Comparison of ENCODE assay signal across 8 cellular contexts in the genomic region with DNA sequence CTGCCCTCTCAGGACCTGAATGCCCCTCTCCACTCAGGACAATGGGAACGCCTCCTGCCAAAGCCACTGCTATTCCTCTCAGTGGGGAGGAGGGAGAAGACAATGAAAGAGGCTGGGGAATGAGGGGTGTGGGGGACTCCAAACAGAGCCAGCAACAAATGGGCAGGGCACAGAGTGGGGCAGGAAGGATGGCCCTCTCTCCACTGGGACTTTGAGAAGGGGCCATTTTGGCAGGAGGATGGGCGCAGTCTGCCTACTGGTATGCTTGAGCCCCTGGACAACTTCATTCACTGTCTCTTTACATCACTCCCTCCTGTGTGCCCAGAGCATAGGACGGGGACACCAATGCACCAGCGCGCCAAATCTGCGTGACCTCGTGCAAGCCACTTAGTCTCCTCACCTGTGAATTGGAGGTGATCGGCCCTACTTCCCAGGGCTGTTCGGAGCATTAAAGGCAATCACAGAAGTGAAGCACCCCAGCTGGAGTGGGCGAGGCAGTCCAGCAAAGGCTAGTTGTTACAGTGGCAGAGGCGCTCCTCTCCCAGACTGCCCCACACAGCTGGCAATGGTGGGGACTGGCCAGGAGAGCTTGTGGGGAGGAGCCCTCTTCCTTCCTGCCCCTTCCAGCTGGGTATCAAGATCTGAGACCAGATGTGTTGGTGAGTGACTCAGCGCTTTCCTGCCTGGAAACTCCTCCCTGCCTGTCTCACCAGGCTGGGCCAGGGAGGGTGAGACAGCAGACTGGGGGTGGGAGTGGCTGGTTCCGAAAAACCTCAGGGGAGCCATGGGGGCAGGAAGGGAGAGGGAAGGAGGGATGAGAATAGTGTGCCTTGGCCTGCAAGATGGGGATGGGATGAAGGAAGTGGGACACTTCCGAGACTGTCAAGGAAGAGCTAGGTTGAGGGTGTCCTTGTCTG. TPM values are rescaled to one million over a fixed set of nuclear protein-coding genes. Genes with fewer than 3 reads are reported as not detected.
DNase-seq lines count a peak whose midpoint lies in the region; ATAC-seq lines count a peak whose summit lies in the region.

No MANE protein-coding gene starts in this region.

- DNase-seq in COLO829 (ENCODE audit: low spot score) (peak; percentile 60), KG1 (lab: John Stamatoyannopoulos, UW) (peak; percentile 28), glomerular endothelial cell (ENCODE audit: extremely low read depth, low read depth, low spot score) (peak; percentile 39), smooth muscle cell of the brain vasculature (ENCODE audit: low read depth, low spot score) (peak; percentile 69)
- DNase-seq in activated CD4-positive, alpha-beta T cell treated with anti-CD3 and anti-CD28 coated beads for 48 hours = peak; percentile 38

- ATAC-seq in GM18909 (IDR thresholded peaks at IDR 0.05; ENCODE audit: poor library complexity, unreplicated experiment) (no peak), GM21367 (IDR thresholded peaks at IDR 0.05; ENCODE audit: unreplicated experiment) (no peak), HG03520 (IDR thresholded peaks at IDR 0.05; ENCODE audit: unreplicated experiment) (no peak)

RNA-seq across cellular contexts. Expression of a gene that starts 22.4 kb away (rescaled TPM):
- total RNA-seq in glomerular endothelial cell = 17.6 and 23.9 TPM in 2 replicates
